In genomic region chr3:107366766-107367165, GRCh38 we compare ENCODE assay signal across 17 cellular contexts. TPM values are rescaled to one million over a fixed set of nuclear protein-coding genes. Genes with fewer than 3 reads are reported as not detected.
DNase-seq lines count a peak whose midpoint lies in the region; ATAC-seq and TF ChIP-seq lines count a peak whose summit lies in the region.
"Had no signal": no experiment of that assay in that cellular context is flagged by ENCODE, and none has a peak within 500 bp of the region (broad histone marks: within the 10 kb centered on the region; RNA-seq: fewer than 3 reads in every experiment).

No MANE protein-coding gene starts in this region.

- peak overlapping the region; percentile 81; the same call in 1 of the 2 replicates for H3K27ac ChIP-seq in SK-N-MC
- H3K27ac ChIP-seq in foreskin keratinocyte, result peak overlapping the region; percentile 12
- no peak overlapping the region for H3K27ac ChIP-seq in SJCRH30
- no peak overlapping the region for H3K27ac ChIP-seq in colonic mucosa
- H3K27ac ChIP-seq: pancreas, stomach had no signal

- H3K27me3 ChIP-seq in foreskin keratinocyte (no peaks in the 10 kb centered on the region), SJCRH30 (no peaks in the 10 kb centered on the region), colonic mucosa (no peaks in the 10 kb centered on the region)
- H3K27me3 ChIP-seq: pancreas, stomach had no signal

- H3K36me3 ChIP-seq in SK-N-MC (ENCODE audit: insufficient read depth, low read length) (no peaks in the 10 kb centered on the region), SJCRH30 (no peaks in the 10 kb centered on the region), colonic mucosa (no peaks in the 10 kb centered on the region)
- H3K36me3 ChIP-seq: pancreas, stomach had no signal

- no peak overlapping the region for H3K4me3 Mint-ChIP-seq in T-helper 17 cell
- H3K4me3 Mint-ChIP-seq: activated CD8-positive, alpha-beta T cell treated with anti-CD3 and anti-CD28 coated beads, Interleukin-2, amount 10 ng/mL, durations not matched to agents 7 days and 5 days had no signal

- ATAC-seq in foreskin keratinocyte, result peak; percentile 50
- no peak for ATAC-seq in T-helper 17 cell
- ATAC-seq: activated CD8-positive, alpha-beta T cell treated with anti-CD3 and anti-CD28 coated beads, Interleukin-2, amount 10 ng/mL, durations not matched to agents 7 days and 5 days had no signal

- H3K4me1 ChIP-seq in foreskin keratinocyte (peaks cover 16% of the 10 kb centered on the region), SJCRH30 (no peaks in the 10 kb centered on the region), colonic mucosa (no peaks in the 10 kb centered on the region)
- H3K4me1 ChIP-seq: stomach had no signal

- H3K9me3 ChIP-seq in SK-N-MC (ENCODE audit: low read depth, low read length) (no peaks in the 10 kb centered on the region), T-helper 17 cell (ENCODE audit: control insufficient read depth, low read length, poor library complexity, severe bottlenecking) (no peaks in the 10 kb centered on the region), SJCRH30 (replicated peaks) (no peaks in the 10 kb centered on the region), colonic mucosa (no peaks in the 10 kb centered on the region)
- H3K9me3 ChIP-seq: pancreas, stomach had no signal

- no peak overlapping the region for H3K9ac ChIP-seq in SK-N-MC (ENCODE audit: insufficient read length)
- no peak overlapping the region for H3K9ac ChIP-seq in colonic mucosa (ENCODE audit: low read depth in 2 of 2, low read length in 2 of 2)

- H3K4me1 Mint-ChIP-seq in T-helper 17 cell, result peaks cover 5% of the 10 kb centered on the region

- DNase-seq in A172 (ENCODE audit: low spot score), result peak; percentile 61
- DNase-seq in HCEC 1CT, result peak; percentile 39
- no peak for DNase-seq in SK-N-MC (ENCODE audit: low read depth, low spot score)
- no peak for DNase-seq in foreskin keratinocyte
- no peak for DNase-seq in T-helper 17 cell
- DNase-seq in SJCRH30, result no peak
- no peak for DNase-seq in colonic mucosa
- DNase-seq in activated CD4-positive, alpha-beta T cell treated with anti-CD3 and anti-CD28 coated beads for 1 hour, result no peak
- DNase-seq: activated CD8-positive, alpha-beta T cell treated with anti-CD3 and anti-CD28 coated beads, Interleukin-2, amount 10 ng/mL, durations not matched to agents 7 days and 5 days; activated effector memory CD4-positive, alpha-beta T cell treated with Interleukin-2 at 50 U/mL for 16 hours; anterior cingulate cortex; COR-L47; MM.1S; NCI-H1930; pancreas; stomach had no signal

- no peak overlapping the region for H3K27ac Mint-ChIP-seq in T-helper 17 cell
- H3K27ac Mint-ChIP-seq: activated CD8-positive, alpha-beta T cell treated with anti-CD3 and anti-CD28 coated beads, Interleukin-2, amount 10 ng/mL, durations not matched to agents 7 days and 5 days had no signal

- H3K36me3 Mint-ChIP-seq in T-helper 17 cell (ENCODE audit: low read depth), result no peaks in the 10 kb centered on the region

- TF ChIP-seq CTCF in foreskin keratinocyte (conservative IDR thresholded peaks at IDR 0.05) (no peak), colonic mucosa (IDR thresholded peaks at IDR 0.05) (no peak)

- peaks cover 28% of the 10 kb centered on the region for H3K27me3 Mint-ChIP-seq in T-helper 17 cell

- H3K4me3 ChIP-seq in SK-N-MC (no peak overlapping the region), SJCRH30 (no peak overlapping the region), colonic mucosa (no peak overlapping the region)
- H3K4me3 ChIP-seq: pancreas, stomach had no signal

- intact Hi-C loops in colonic mucosa (cut with DNase I), result no loop called here

RNA-seq across cellular contexts. Expression of gene CCDC54, which starts 10.5 kb away (rescaled TPM):
- not detected in 2 replicates for total RNA-seq in A172 (2014; rRNA removed; shearing (Covaris generic))
- total RNA-seq in foreskin keratinocyte (not detected in 2 replicates), T-helper 17 cell (not detected), colonic mucosa (not detected)
- not detected in 2 replicates for polyA plus RNA-seq in foreskin keratinocyte
- not detected in 2 replicates for total RNA-seq in SJCRH30 (2014; rRNA removed; shearing (Covaris generic))
- total RNA-seq: activated CD8-positive, alpha-beta T cell treated with anti-CD3 and anti-CD28 coated beads, Interleukin-2, amount 10 ng/mL, durations not matched to agents 7 days and 5 days; dermis blood vessel endothelial cell; pancreas; stomach had no signal
- polyA plus RNA-seq: pancreas, stomach had no signal

Comparison
In these comparisons a context has a peak if more than half of its experiments do, and no peak if none do; other contexts are left out.
1. DNase-seq: peak in A172 (single experiment) and HCEC 1CT (single experiment); none in SK-N-MC (single experiment), foreskin keratinocyte (0 of 2), T-helper 17 cell (0 of 3), SJCRH30 (0 of 2), colonic mucosa (single experiment) and activated CD4-positive, alpha-beta T cell treated with anti-CD3 and anti-CD28 coated beads for 1 hour (single experiment).
2. H3K27ac ChIP-seq: peak in SK-N-MC (single experiment) and foreskin keratinocyte (single experiment); none in SJCRH30 (single experiment) and colonic mucosa (single experiment).